In genomic region chr14:69694730-69695663, GRCh38 we compare ENCODE assay signal across 8 cellular contexts.
DNase-seq lines count a peak whose midpoint lies in the region; ATAC-seq, FAIRE-seq and TF ChIP-seq lines count a peak whose summit lies in the region.

No MANE protein-coding gene starts in this region.

- peaks cover 63% of the 10 kb centered on the region for H3K4me1 Mint-ChIP-seq in T-helper 2 cell treated with Interferon-gamma antibody and Interleukin-4, amounts not matched to agents 5 μg/mL and 100 μg/mL, for 36 hours (ENCODE audit: low read depth)
- peaks cover 80% of the 10 kb centered on the region for H3K4me1 Mint-ChIP-seq in activated CD4-positive, alpha-beta memory T cell treated with anti-CD3 and anti-CD28 coated beads for 36 hours (ENCODE audit: low read depth)

- no peak for ATAC-seq in HG02884 (IDR thresholded peaks at IDR 0.05; ENCODE audit: unreplicated experiment)

- WGBS in testis, 2 donors: 78 to 82% methylated on average over 4 to 10 of the region's 10 CpGs

- no peak for TF ChIP-seq POLR2A in testis (IDR thresholded peaks at IDR 0.05)

- in situ Hi-C loops in HAP-1 (cut with MboI; ENCODE audit: low sequenced_read_pairs): no loop called here

- POLR2A ChIA-PET in activated CD4-positive, alpha-beta memory T cell treated with anti-CD3 and anti-CD28 coated beads for 36 hours (lab: Charles Lee): interaction anchor here (1.0 kb wide), 1 partner anchor 18 kb away, joined by 4 read pairs; no protein-coding TSS in a partner anchor

- no peak for DNase-seq in T-helper 2 cell treated with Interferon-gamma antibody and Interleukin-4, amounts not matched to agents 5 μg/mL and 100 μg/mL, for 36 hours (ENCODE audit: low spot score)
- no peak for DNase-seq in T-helper 2 cell
- no peak for DNase-seq in activated CD4-positive, alpha-beta memory T cell treated with anti-CD3 and anti-CD28 coated beads for 36 hours
- DNase-seq in keratinocyte (ENCODE audit: low read depth, low spot score): no peak
- no peak for DNase-seq in testis
- no peak for DNase-seq in HAP-1 (ENCODE audit: low spot score in 2 of 2)
- no peak for DNase-seq in hippocampal formation (lab: John Stamatoyannopoulos, UW)

- no peak for FAIRE-seq in keratinocyte (lab: Jason Lieb, UNC)

- peaks cover 2% of the 10 kb centered on the region for H3K9me1 ChIP-seq in keratinocyte (ENCODE audit: control insufficient read depth, extremely low read depth, insufficient read depth, low read length)

- H3K9me3 Mint-ChIP-seq in T-helper 2 cell treated with Interferon-gamma antibody and Interleukin-4, amounts not matched to agents 5 μg/mL and 100 μg/mL, for 36 hours: no peaks in the 10 kb centered on the region
- H3K9me3 Mint-ChIP-seq in activated CD4-positive, alpha-beta memory T cell treated with anti-CD3 and anti-CD28 coated beads for 36 hours: no peaks in the 10 kb centered on the region

- no peaks in the 10 kb centered on the region for H3K9me3 ChIP-seq in keratinocyte (ENCODE audit: control insufficient read depth, low read depth, low read length)
- H3K9me3 ChIP-seq in testis: no peaks in the 10 kb centered on the region
- no peaks in the 10 kb centered on the region for H3K9me3 ChIP-seq in HAP-1

- H3K36me3 ChIP-seq in keratinocyte (ENCODE audit: control insufficient read depth in 2 of 2, extremely low read depth in 1 of 2, insufficient read depth in 2 of 2, low read length in 2 of 2) (peaks cover 5 to 6% of the 10 kb centered on the region in 2 experiments), testis (ENCODE audit: low read depth, missing control alignments) (no peaks in the 10 kb centered on the region), HAP-1 (replicated peaks) (no peaks in the 10 kb centered on the region)

- TF ChIP-seq CTCF in keratinocyte (optimal IDR thresholded peaks at IDR 0.05 in 1 of 3, IDR thresholded peaks at IDR 0.05 in 1 of 3, conservative IDR thresholded peaks at IDR 0.05 in 1 of 3; ENCODE audit: extremely low read depth in 1 of 3, insufficient read depth in 2 of 3, low read length in 3 of 3) (no peak), testis (IDR thresholded peaks at IDR 0.05) (no peak)

- peak overlapping the region; percentile 24 for H3K4me2 ChIP-seq in keratinocyte (ENCODE audit: control insufficient read depth, extremely low read depth, insufficient read depth, low read depth, low read length)

- H3K27ac Mint-ChIP-seq in T-helper 2 cell treated with Interferon-gamma antibody and Interleukin-4, amounts not matched to agents 5 μg/mL and 100 μg/mL, for 36 hours: peak overlapping the region; percentile 72
- H3K27ac Mint-ChIP-seq in activated CD4-positive, alpha-beta memory T cell treated with anti-CD3 and anti-CD28 coated beads for 36 hours: peak overlapping the region; percentile 59

- H3K4me3 ChIP-seq in keratinocyte (ENCODE audit: control insufficient read depth in 2 of 3, extremely low read depth in 1 of 3, insufficient read depth in 2 of 3, low read depth in 1 of 3, low read length in 3 of 3) (no peak overlapping the region), testis (no peak overlapping the region), HAP-1 (no peak overlapping the region)

- dilution Hi-C loops in keratinocyte (cut with MboI; ENCODE audit: extremely low pct_ligation_motif_present, low sequenced_read_pairs): no loop called here

- H2AFZ ChIP-seq in keratinocyte (ENCODE audit: control insufficient read depth, low read length): no peak overlapping the region

- CTCF ChIA-PET in activated CD4-positive, alpha-beta memory T cell treated with anti-CD3 and anti-CD28 coated beads for 36 hours (lab: Charles Lee): interaction anchor here (1.3 kb wide), 1 partner anchor 90 kb away, joined by 3 read pairs; no protein-coding TSS in a partner anchor

- H3K27me3 ChIP-seq in keratinocyte (ENCODE audit: control insufficient read depth, extremely low read depth, insufficient read depth, low read length) (no peaks in the 10 kb centered on the region), testis (no peaks in the 10 kb centered on the region), HAP-1 (ENCODE audit: low read depth) (no peaks in the 10 kb centered on the region)

- peaks cover 38% of the 10 kb centered on the region for H3K79me2 ChIP-seq in keratinocyte (ENCODE audit: control insufficient read depth, insufficient read depth, low read length)

- H3K9ac ChIP-seq in keratinocyte (ENCODE audit: control insufficient read depth, extremely low read depth, insufficient read depth, low read length): peak overlapping the region; percentile 43

- H3K27me3 Mint-ChIP-seq in T-helper 2 cell treated with Interferon-gamma antibody and Interleukin-4, amounts not matched to agents 5 μg/mL and 100 μg/mL, for 36 hours (ENCODE audit: low read depth): no peaks in the 10 kb centered on the region
- no peaks in the 10 kb centered on the region for H3K27me3 Mint-ChIP-seq in activated CD4-positive, alpha-beta memory T cell treated with anti-CD3 and anti-CD28 coated beads for 36 hours

- H3K4me3 Mint-ChIP-seq in T-helper 2 cell treated with Interferon-gamma antibody and Interleukin-4, amounts not matched to agents 5 μg/mL and 100 μg/mL, for 36 hours: no peak overlapping the region
- no peak overlapping the region for H3K4me3 Mint-ChIP-seq in activated CD4-positive, alpha-beta memory T cell treated with anti-CD3 and anti-CD28 coated beads for 36 hours

- H3K36me3 Mint-ChIP-seq in T-helper 2 cell treated with Interferon-gamma antibody and Interleukin-4, amounts not matched to agents 5 μg/mL and 100 μg/mL, for 36 hours (ENCODE audit: low read depth): peaks cover 9% of the 10 kb centered on the region
- peaks cover 26% of the 10 kb centered on the region for H3K36me3 Mint-ChIP-seq in activated CD4-positive, alpha-beta memory T cell treated with anti-CD3 and anti-CD28 coated beads for 36 hours

- intact Hi-C loops in activated CD4-positive, alpha-beta memory T cell treated with anti-CD3 and anti-CD28 coated beads for 36 hours (cut with micrococcal nuclease): no loop called here
- intact Hi-C loops in testis (cut with DNase I; ENCODE audit: low total_unique reads): no loop called here

- H4K20me1 ChIP-seq in keratinocyte (ENCODE audit: control insufficient read depth, extremely low read depth, insufficient read depth, low read length): no peaks in the 10 kb centered on the region

- H3K27ac ChIP-seq in keratinocyte (ENCODE audit: control insufficient read depth, insufficient read depth, low read length) (peak overlapping the region; percentile 23), testis (peak overlapping the region; percentile 70 to 78)

- H3K4me1 ChIP-seq in keratinocyte (ENCODE audit: control insufficient read depth, extremely low read depth, insufficient read depth, low read length) (peaks cover 30% of the 10 kb centered on the region), testis (peaks cover 50% of the 10 kb centered on the region), HAP-1 (peaks cover 44% of the 10 kb centered on the region)
